Comparison of ENCODE assay signal across 8 cellular contexts in the genomic region with DNA sequence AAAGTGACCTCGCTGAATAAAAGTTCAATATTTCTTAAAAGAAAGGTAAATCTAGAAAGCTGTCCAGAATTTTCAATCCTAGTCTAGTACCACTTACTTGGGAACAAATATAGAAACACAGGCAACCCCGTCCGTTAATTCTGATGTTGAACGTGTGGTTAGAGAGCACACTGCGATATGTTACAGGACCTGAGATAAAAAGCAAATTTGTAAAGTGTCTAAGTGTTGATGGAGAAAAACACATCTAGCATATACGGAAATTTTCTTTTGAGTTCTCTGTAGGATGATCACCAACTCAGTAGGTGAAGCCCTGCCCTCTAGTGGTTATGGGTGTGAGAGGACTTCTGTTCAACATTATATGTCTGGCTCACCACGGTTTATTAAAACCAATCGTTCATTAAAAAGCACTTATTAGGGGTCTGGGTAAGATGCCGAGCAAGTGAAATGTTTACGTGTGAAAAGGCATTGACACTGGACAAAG. TPM values are rescaled to one million over a fixed set of nuclear protein-coding genes. Genes with fewer than 3 reads are reported as not detected.
DNase-seq lines count a peak whose midpoint lies in the region; ATAC-seq and TF ChIP-seq lines count a peak whose summit lies in the region.

No MANE protein-coding gene starts in this region.

- peak overlapping the region; percentile 93 to 96 (median 95) for H3K27ac ChIP-seq in right lobe of liver

- 0% methylated on average over 10 of the region's 10 CpGs for WGBS in right lobe of liver (ENCODE audit: insufficient coverage, low coverage, low lambda C conversion rate, missing lambda C conversion rate)

- no peak for TF ChIP-seq POLR2A in right lobe of liver (IDR thresholded peaks at IDR 0.05)

- intact Hi-C loops in right lobe of liver (cut with DNase I): loop anchor here in 1 of 2 donors (10.0 kb wide), 1 partner anchor 138 kb away; no protein-coding TSS in a partner anchor

- no peaks in the 10 kb centered on the region for H3K36me3 ChIP-seq in right lobe of liver

- H3K4me3 ChIP-seq in right lobe of liver: peak overlapping the region; percentile 62 to 84 (median 80)

- no peaks in the 10 kb centered on the region for H3K9me3 ChIP-seq in right lobe of liver

- TF ChIP-seq CTCF in right lobe of liver (IDR thresholded peaks at IDR 0.05): peak; percentile 75 to 91 (median 79)

- DNase-seq in Ammon's horn (ENCODE audit: low spot score) (peak; percentile 92), NCI-H345 (lab: John Stamatoyannopoulos, UW) (peak; percentile 72), dermis microvascular lymphatic vessel endothelial cell (ENCODE audit: low read depth in 2 of 2) (peak; percentile 71 to 85), right lobe of liver (peak in 2 of 3 donors; percentile 36 to 69)
- DNase-seq in stimulated activated CD4-positive, alpha-beta T cell treated with anti-CD3 and anti-CD28 coated beads, Interleukin-4, amount 100 ng/mL, for 48 hours (ENCODE audit: low read depth in 2 of 2): peak; percentile 20 to 53

- peaks cover 0 to 7% (median 0%) of the 10 kb centered on the region in 4 donors for H3K4me1 ChIP-seq in right lobe of liver

- ATAC-seq in GM18909 (IDR thresholded peaks at IDR 0.05; ENCODE audit: poor library complexity, unreplicated experiment) (peak; percentile 45), HG03354 (IDR thresholded peaks at IDR 0.05; ENCODE audit: poor library complexity, severe bottlenecking, unreplicated experiment) (peak; percentile 42), right lobe of liver (peak; percentile 65 to 70 (median 68))
- peak; percentile 51 to 61 for ATAC-seq in activated CD4-positive, CD25-positive, alpha-beta regulatory T cell treated with anti-CD3 and anti-CD28 coated beads, Interleukin-2, amount 50 U/mL, for 24 hours

- no peaks in the 10 kb centered on the region for H3K27me3 ChIP-seq in right lobe of liver

RNA-seq across cellular contexts. Expression of gene ATP2C1, which starts 1.1 kb away (rescaled TPM):
- total RNA-seq in dermis microvascular lymphatic vessel endothelial cell: 62.8 and 79.8 TPM in 2 replicates
- total RNA-seq in right lobe of liver: 10 to 100 TPM; 19.2 to 44.0 (median 27.5) TPM

Comparison
In these comparisons a context has a peak if more than half of its experiments do, and no peak if none do; other contexts are left out.
1. Peak in every context shown above with its lines: DNase-seq, ATAC-seq, H3K4me3 ChIP-seq and H3K27ac ChIP-seq.
2. DNase-seq: peak in every context shown above with its lines; median percentile 92 in Ammon's horn; 78 in dermis microvascular lymphatic vessel endothelial cell; 72 in NCI-H345; 52 in right lobe of liver; 36 in stimulated activated CD4-positive, alpha-beta T cell treated with anti-CD3 and anti-CD28 coated beads, Interleukin-4, amount 100 ng/mL, for 48 hours.